ENCODE assay signal across 37 cellular contexts in genomic region chr16:66542396-66542795, GRCh38. TPM values are rescaled to one million over a fixed set of nuclear protein-coding genes. Genes with fewer than 3 reads are reported as not detected.
"Had no signal": no experiment of that assay in that cellular context is flagged by ENCODE, and none has a peak within 500 bp of the region (broad histone marks: within the 10 kb centered on the region; RNA-seq: fewer than 3 reads in every experiment).

No MANE protein-coding gene starts in this region.

- H3K36me3 Mint-ChIP-seq: activated CD4-positive, alpha-beta memory T cell treated with anti-CD3 and anti-CD28 coated beads for 36 hours; stimulated activated memory B cell treated with anti-CD40 and anti-IgM and Interleukin-4, amounts not matched to agents 10 μg/mL and 1 μg/mL and 100 μg/mL, for 72 hours had no signal

- H3K27ac Mint-ChIP-seq: activated CD4-positive, alpha-beta memory T cell treated with anti-CD3 and anti-CD28 coated beads for 36 hours; activated CD8-positive, alpha-beta memory T cell treated with anti-CD3 and anti-CD28 coated beads, Interleukin-2, amount 10 ng/mL, durations not matched to agents 7 days and 5 days; activated T-cell treated with anti-CD3 and anti-CD28 coated beads, Interleukin-2, amount 50 U/mL, for 72 hours; dendritic cell treated with granulocyte-macrophage colony-stimulating factor and Interleukin-4, amounts not matched to agents 40 ng/mL and 50 ng/mL, for 4 days; stimulated activated memory B cell treated with anti-CD40 and anti-IgM and Interleukin-4, amounts not matched to agents 10 μg/mL and 1 μg/mL and 100 μg/mL, for 72 hours; T-helper 1 cell treated with Interleukin-12 subunit alpha and Interleukin-12 subunit beta and Interleukin-4 antibody, amounts not matched to agents 30 μg/mL and 1 μg/mL, for 36 hours had no signal

- H3K9ac ChIP-seq: parathyroid adenoma had no signal

- H3K9me3 ChIP-seq: breast epithelium, esophagus muscularis mucosa, heart left ventricle, right atrium auricular region, suprapubic skin, tibial artery, upper lobe of right lung had no signal

- H3K4me1 ChIP-seq: breast epithelium, foreskin keratinocyte, parathyroid adenoma, right atrium auricular region, upper lobe of right lung had no signal

- H3K27ac ChIP-seq: breast epithelium, esophagus muscularis mucosa, foreskin keratinocyte, parathyroid adenoma, suprapubic skin, tibial artery, upper lobe of right lung, WERI-Rb-1 had no signal

- H3K9me3 Mint-ChIP-seq: activated CD4-positive, alpha-beta memory T cell treated with anti-CD3 and anti-CD28 coated beads for 36 hours; activated CD4-positive, alpha-beta T cell treated with anti-CD3 and anti-CD28 coated beads, Interleukin-2, amount 10 ng/mL, durations not matched to agents 24 days and 14 days; activated T-cell treated with anti-CD3 and anti-CD28 coated beads, Interleukin-2, amount 50 U/mL, for 72 hours; central memory CD8-positive, alpha-beta T cell; dendritic cell treated with granulocyte-macrophage colony-stimulating factor and Interleukin-4, amounts not matched to agents 40 ng/mL and 50 ng/mL, for 4 days; immature natural killer cell; naive thymus-derived CD4-positive, alpha-beta T cell; neural crest cell; stimulated activated memory B cell treated with anti-CD40 and anti-IgM and Interleukin-4, amounts not matched to agents 10 μg/mL and 1 μg/mL and 100 μg/mL, for 72 hours; stimulated activated naive CD8-positive, alpha-beta T cell treated with anti-CD3 and anti-CD28 coated beads, Interleukin-15, amount 100 ng/mL, for 72 hours; T-helper 1 cell treated with Interleukin-12 subunit alpha and Interleukin-12 subunit beta and Interleukin-4 antibody, amounts not matched to agents 30 μg/mL and 1 μg/mL, for 36 hours had no signal

- H3K36me3 ChIP-seq: breast epithelium, right atrium auricular region, WERI-Rb-1 had no signal

- ATAC-seq: activated CD8-positive, alpha-beta memory T cell treated with anti-CD3 and anti-CD28 coated beads, Interleukin-2, amount 10 ng/mL, durations not matched to agents 7 days and 5 days; activated T-cell treated with anti-CD3 and anti-CD28 coated beads, Interleukin-2, amount 50 U/mL, for 72 hours; foreskin keratinocyte; naive thymus-derived CD4-positive, alpha-beta T cell; stimulated activated memory B cell treated with anti-CD40 and anti-IgM and Interleukin-4, amounts not matched to agents 10 μg/mL and 1 μg/mL and 100 μg/mL, for 72 hours; stimulated activated naive CD8-positive, alpha-beta T cell treated with anti-CD3 and anti-CD28 coated beads, Interleukin-15, amount 100 ng/mL, for 72 hours; upper lobe of right lung had no signal

- DNase-seq: activated CD4-positive, alpha-beta memory T cell treated with anti-CD3 and anti-CD28 coated beads for 36 hours; activated CD4-positive, alpha-beta T cell treated with anti-CD3 and anti-CD28 coated beads, Interleukin-2, amount 10 ng/mL, durations not matched to agents 24 days and 14 days; activated CD4-positive, CD25-positive, alpha-beta regulatory T cell treated with anti-CD3 and anti-CD28 coated beads, Interleukin-2, amount 50 U/mL, for 72 hours; activated CD8-positive, alpha-beta memory T cell treated with anti-CD3 and anti-CD28 coated beads, Interleukin-2, amount 10 ng/mL, durations not matched to agents 7 days and 5 days; activated gamma-delta T cell treated with Interleukin-2 at 50 U/mL for 16 hours; activated naive CD4-positive, alpha-beta T cell treated with anti-CD3 and anti-CD28 coated beads, Interleukin-2, amount 50 U/mL, for 16 hours; activated T-cell treated with anti-CD3 and anti-CD28 coated beads for 4 hours; activated T-cell treated with anti-CD3 and anti-CD28 coated beads, Interleukin-2, amount 50 U/mL, for 72 hours; amygdala; foreskin keratinocyte; heart left ventricle; hypothalamus; immature natural killer cell; kidney; midbrain; naive thymus-derived CD4-positive, alpha-beta T cell; occipital lobe; stimulated activated CD4-positive, alpha-beta T cell treated with anti-CD3 and anti-CD28 coated beads, Interleukin-1b, Interleukin-23, amount 100 ng/mL, for 48 hours; stimulated activated CD4-positive, alpha-beta T cell treated with anti-CD3 and anti-CD28 coated beads, Interleukin-4, amount 100 ng/mL, for 4 hours; stimulated activated CD8-positive, alpha-beta memory T cell treated with anti-CD3 and anti-CD28 coated beads, Interleukin-4, amount 100 ng/mL, for 48 hours; stimulated activated naive CD8-positive, alpha-beta T cell treated with anti-CD3 and anti-CD28 coated beads, Interleukin-15, amount 100 ng/mL, for 72 hours; T-helper 9 cell; tibial artery; upper lobe of right lung; WERI-Rb-1 had no signal

- H3K4me3 Mint-ChIP-seq: activated CD4-positive, alpha-beta memory T cell treated with anti-CD3 and anti-CD28 coated beads for 36 hours; activated CD4-positive, alpha-beta T cell treated with anti-CD3 and anti-CD28 coated beads, Interleukin-2, amount 10 ng/mL, durations not matched to agents 24 days and 14 days; activated CD8-positive, alpha-beta memory T cell treated with anti-CD3 and anti-CD28 coated beads, Interleukin-2, amount 10 ng/mL, durations not matched to agents 7 days and 5 days; activated T-cell treated with anti-CD3 and anti-CD28 coated beads, Interleukin-2, amount 50 U/mL, for 72 hours; central memory CD8-positive, alpha-beta T cell; dendritic cell treated with granulocyte-macrophage colony-stimulating factor and Interleukin-4, amounts not matched to agents 40 ng/mL and 50 ng/mL, for 4 days; immature natural killer cell; naive thymus-derived CD4-positive, alpha-beta T cell; neural crest cell; stimulated activated memory B cell treated with anti-CD40 and anti-IgM and Interleukin-4, amounts not matched to agents 10 μg/mL and 1 μg/mL and 100 μg/mL, for 72 hours; stimulated activated naive CD8-positive, alpha-beta T cell treated with anti-CD3 and anti-CD28 coated beads, Interleukin-15, amount 100 ng/mL, for 72 hours; T-helper 1 cell treated with Interleukin-12 subunit alpha and Interleukin-12 subunit beta and Interleukin-4 antibody, amounts not matched to agents 30 μg/mL and 1 μg/mL, for 36 hours had no signal

- H3K27me3 Mint-ChIP-seq: activated CD4-positive, alpha-beta memory T cell treated with anti-CD3 and anti-CD28 coated beads for 36 hours; activated CD4-positive, alpha-beta T cell treated with anti-CD3 and anti-CD28 coated beads, Interleukin-2, amount 10 ng/mL, durations not matched to agents 24 days and 14 days; activated CD8-positive, alpha-beta memory T cell treated with anti-CD3 and anti-CD28 coated beads, Interleukin-2, amount 10 ng/mL, durations not matched to agents 7 days and 5 days; central memory CD8-positive, alpha-beta T cell; dendritic cell treated with granulocyte-macrophage colony-stimulating factor and Interleukin-4, amounts not matched to agents 40 ng/mL and 50 ng/mL, for 4 days; naive thymus-derived CD4-positive, alpha-beta T cell; stimulated activated memory B cell treated with anti-CD40 and anti-IgM and Interleukin-4, amounts not matched to agents 10 μg/mL and 1 μg/mL and 100 μg/mL, for 72 hours; stimulated activated naive CD8-positive, alpha-beta T cell treated with anti-CD3 and anti-CD28 coated beads, Interleukin-15, amount 100 ng/mL, for 72 hours had no signal

- H3K4me3 ChIP-seq: breast epithelium, esophagus muscularis mucosa, heart left ventricle, right atrium auricular region, smooth muscle cell, suprapubic skin, tibial artery, upper lobe of right lung had no signal

- H3K27me3 ChIP-seq: breast epithelium, esophagus muscularis mucosa, foreskin keratinocyte, heart left ventricle, right atrium auricular region, suprapubic skin, tibial artery, upper lobe of right lung had no signal

RNA-seq across cellular contexts. Expression of gene CMTM2, which starts 36.9 kb away (rescaled TPM):
- total RNA-seq: breast epithelium, foreskin keratinocyte, occipital lobe, pulmonary artery endothelial cell, right atrium auricular region, smooth muscle cell, suprapubic skin had no signal
- polyA plus RNA-seq: foreskin keratinocyte; heart left ventricle; naive thymus-derived CD4-positive, alpha-beta T cell; smooth muscle cell had no signal
